1 cellular context compared by ENCODE assay signal in genomic region chr1:23958040-23958809, GRCh38.
TF ChIP-seq lines count a peak whose summit lies in the region.
"Not testable (repeated sequence)": the region's sequence is repeated elsewhere in the genome, so short reads cannot be mapped to it uniquely, and the experiment has no call there.

No MANE protein-coding gene starts in this region.

TF ChIP-seq in K562, 482 proteins besides CTCF, POLR2A, EP300 and RAD21:
- TF ChIP-seq, protein P1, sequence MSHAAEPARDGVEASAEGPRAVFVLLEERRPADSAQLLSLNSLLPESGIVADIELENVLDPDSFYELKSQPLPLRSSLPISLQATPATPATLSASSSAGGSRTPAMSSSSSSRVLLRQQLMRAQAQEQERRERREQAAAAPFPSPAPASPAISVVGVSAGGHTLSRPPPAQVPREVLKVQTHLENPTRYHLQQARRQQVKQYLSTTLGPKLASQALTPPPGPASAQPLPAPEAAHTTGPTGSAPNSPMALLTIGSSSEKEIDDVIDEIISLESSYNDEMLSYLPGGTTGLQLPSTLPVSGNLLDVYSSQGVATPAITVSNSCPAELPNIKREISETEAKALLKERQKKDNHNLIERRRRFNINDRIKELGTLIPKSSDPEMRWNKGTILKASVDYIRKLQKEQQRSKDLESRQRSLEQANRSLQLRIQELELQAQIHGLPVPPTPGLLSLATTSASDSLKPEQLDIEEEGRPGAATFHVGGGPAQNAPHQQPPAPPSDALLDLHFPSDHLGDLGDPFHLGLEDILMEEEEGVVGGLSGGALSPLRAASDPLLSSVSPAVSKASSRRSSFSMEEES (CRISPR knock-in tag; IDR thresholded peaks at IDR 0.05): peak; percentile 85
- TF ChIP-seq, protein P2, sequence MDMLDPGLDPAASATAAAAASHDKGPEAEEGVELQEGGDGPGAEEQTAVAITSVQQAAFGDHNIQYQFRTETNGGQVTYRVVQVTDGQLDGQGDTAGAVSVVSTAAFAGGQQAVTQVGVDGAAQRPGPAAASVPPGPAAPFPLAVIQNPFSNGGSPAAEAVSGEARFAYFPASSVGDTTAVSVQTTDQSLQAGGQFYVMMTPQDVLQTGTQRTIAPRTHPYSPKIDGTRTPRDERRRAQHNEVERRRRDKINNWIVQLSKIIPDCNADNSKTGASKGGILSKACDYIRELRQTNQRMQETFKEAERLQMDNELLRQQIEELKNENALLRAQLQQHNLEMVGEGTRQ (CRISPR knock-in tag; IDR thresholded peaks at IDR 0.05): peak; percentile 85
- 0 out of 2 replicates have a peak, but pooled peaks have one; percentile 21 for TF ChIP-seq MTA1 (IDR thresholded peaks at IDR 0.05; ENCODE audit: borderline replicate concordance)
- TF ChIP-seq TCF3 (CRISPR knock-in tag; IDR thresholded peaks at IDR 0.05): 0 out of 2 replicates have a peak, but pooled peaks have one; percentile 9
- 0 out of 2 replicates have a peak, but pooled peaks have one; percentile 10 for TF ChIP-seq DPF2 (IDR thresholded peaks at IDR 0.05)
- peak; percentile 62 for TF ChIP-seq ZNF766 (CRISPR knock-in tag; conservative IDR thresholded peaks at IDR 0.05)
- TF ChIP-seq RAD51 (IDR thresholded peaks at IDR 0.05; ENCODE audit: borderline replicate concordance, low read depth): peak; percentile 89
- peak; percentile 7; the same call in 1 of the 2 replicates for TF ChIP-seq CREB3L1 (IDR thresholded peaks at IDR 0.05; ENCODE audit: borderline replicate concordance, low read depth)
- TF ChIP-seq BHLHE40 (IDR thresholded peaks at IDR 0.05; ENCODE audit: low read length): peak; percentile 63
- peak; percentile 84 for TF ChIP-seq ATF3 (IDR thresholded peaks at IDR 0.05)
- TF ChIP-seq ATF3 (CRISPR knock-in tag; conservative IDR thresholded peaks at IDR 0.05); TOE1 (CRISPR knock-in tag; IDR thresholded peaks at IDR 0.05; ENCODE audit: borderline replicate concordance, low read depth): not testable (repeated sequence)
- peak; percentile 59 for TF ChIP-seq CHD1 (IDR thresholded peaks at IDR 0.05; ENCODE audit: low read length)
- 0 out of 4 replicates have a peak, but pooled peaks of 1 of the 2 experiments have one; percentile 12 for TF ChIP-seq FOXK2 (conservative IDR thresholded peaks at IDR 0.05 in 1 of 2, IDR thresholded peaks at IDR 0.05 in 1 of 2; ENCODE audit: low read depth in 2 of 2)
- TF ChIP-seq, protein P3, sequence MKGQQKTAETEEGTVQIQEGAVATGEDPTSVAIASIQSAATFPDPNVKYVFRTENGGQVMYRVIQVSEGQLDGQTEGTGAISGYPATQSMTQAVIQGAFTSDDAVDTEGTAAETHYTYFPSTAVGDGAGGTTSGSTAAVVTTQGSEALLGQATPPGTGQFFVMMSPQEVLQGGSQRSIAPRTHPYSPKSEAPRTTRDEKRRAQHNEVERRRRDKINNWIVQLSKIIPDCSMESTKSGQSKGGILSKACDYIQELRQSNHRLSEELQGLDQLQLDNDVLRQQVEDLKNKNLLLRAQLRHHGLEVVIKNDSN (CRISPR knock-in tag; IDR thresholded peaks at IDR 0.05): peak; percentile 86
- TF ChIP-seq KDM1A (IDR thresholded peaks at IDR 0.05): peak in 1 of 2 experiments; percentile 46; a peak in 1 of 4 replicates
- TF ChIP-seq HBP1 (CRISPR knock-in tag; IDR thresholded peaks at IDR 0.05): 0 out of 2 replicates have a peak, but pooled peaks have one; percentile 28
- TF ChIP-seq, protein P4, sequence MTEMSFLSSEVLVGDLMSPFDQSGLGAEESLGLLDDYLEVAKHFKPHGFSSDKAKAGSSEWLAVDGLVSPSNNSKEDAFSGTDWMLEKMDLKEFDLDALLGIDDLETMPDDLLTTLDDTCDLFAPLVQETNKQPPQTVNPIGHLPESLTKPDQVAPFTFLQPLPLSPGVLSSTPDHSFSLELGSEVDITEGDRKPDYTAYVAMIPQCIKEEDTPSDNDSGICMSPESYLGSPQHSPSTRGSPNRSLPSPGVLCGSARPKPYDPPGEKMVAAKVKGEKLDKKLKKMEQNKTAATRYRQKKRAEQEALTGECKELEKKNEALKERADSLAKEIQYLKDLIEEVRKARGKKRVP (CRISPR knock-in tag; IDR thresholded peaks at IDR 0.05): peak; percentile 64; the same call in 1 of the 2 replicates
- TF ChIP-seq ZZZ3 (IDR thresholded peaks at IDR 0.05): 0 out of 2 replicates have a peak, but pooled peaks have one; percentile 14
- TF ChIP-seq ZNF175 (CRISPR knock-in tag; IDR thresholded peaks at IDR 0.05; ENCODE audit: low read depth): peak; percentile 39; the same call in 1 of the 2 replicates
- TF ChIP-seq, protein P5, sequence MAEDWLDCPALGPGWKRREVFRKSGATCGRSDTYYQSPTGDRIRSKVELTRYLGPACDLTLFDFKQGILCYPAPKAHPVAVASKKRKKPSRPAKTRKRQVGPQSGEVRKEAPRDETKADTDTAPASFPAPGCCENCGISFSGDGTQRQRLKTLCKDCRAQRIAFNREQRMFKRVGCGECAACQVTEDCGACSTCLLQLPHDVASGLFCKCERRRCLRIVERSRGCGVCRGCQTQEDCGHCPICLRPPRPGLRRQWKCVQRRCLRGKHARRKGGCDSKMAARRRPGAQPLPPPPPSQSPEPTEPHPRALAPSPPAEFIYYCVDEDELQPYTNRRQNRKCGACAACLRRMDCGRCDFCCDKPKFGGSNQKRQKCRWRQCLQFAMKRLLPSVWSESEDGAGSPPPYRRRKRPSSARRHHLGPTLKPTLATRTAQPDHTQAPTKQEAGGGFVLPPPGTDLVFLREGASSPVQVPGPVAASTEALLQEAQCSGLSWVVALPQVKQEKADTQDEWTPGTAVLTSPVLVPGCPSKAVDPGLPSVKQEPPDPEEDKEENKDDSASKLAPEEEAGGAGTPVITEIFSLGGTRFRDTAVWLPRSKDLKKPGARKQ (CRISPR knock-in tag; IDR thresholded peaks at IDR 0.05): peak; percentile 83; the same call in 1 of the 2 replicates
- TF ChIP-seq CEBPB (tag; IDR thresholded peaks at IDR 0.05): peak; percentile 65
- TF ChIP-seq BCOR (IDR thresholded peaks at IDR 0.05): peak; percentile 29; the same call in 1 of the 2 replicates
- TF ChIP-seq RCOR1 (IDR thresholded peaks at IDR 0.05; ENCODE audit: borderline replicate concordance in 1 of 2, low read depth in 2 of 2, low read length in 2 of 2): 0 out of 4 replicates have a peak, but pooled peaks of 1 of the 2 experiments have one; percentile 2
- 0 out of 2 replicates have a peak, but pooled peaks have one; percentile 15 for TF ChIP-seq ZNF395 (CRISPR knock-in tag; IDR thresholded peaks at IDR 0.05)
- 0 out of 2 replicates have a peak, but pooled peaks have one; percentile 22 for TF ChIP-seq HDAC2 (IDR thresholded peaks at IDR 0.05)
- TF ChIP-seq TRIM24 (IDR thresholded peaks at IDR 0.05): 0 out of 4 replicates have a peak, but pooled peaks of 1 of the 2 experiments have one; percentile 7
- peak; percentile 40; the same call in 1 of the 2 replicates for TF ChIP-seq ZNF584 (CRISPR knock-in tag; IDR thresholded peaks at IDR 0.05; ENCODE audit: low read depth)
- TF ChIP-seq ARID1B (IDR thresholded peaks at IDR 0.05): peak; percentile 38
- peak; percentile 91 for TF ChIP-seq TOE1 (IDR thresholded peaks at IDR 0.05; ENCODE audit: borderline replicate concordance)
- TF ChIP-seq ZNF589 (CRISPR knock-in tag; IDR thresholded peaks at IDR 0.05; ENCODE audit: low read depth): peak; percentile 61; the same call in 1 of the 2 replicates
- peak; percentile 68 for TF ChIP-seq CEBPG (CRISPR knock-in tag; IDR thresholded peaks at IDR 0.05)
- TF ChIP-seq CEBPG (tag; conservative IDR thresholded peaks at IDR 0.05 in 1 of 2, IDR thresholded peaks at IDR 0.05 in 1 of 2): peak; percentile 74 to 82
- peak; percentile 39; the same call in 1 of the 2 replicates for TF ChIP-seq SMAD4 (CRISPR knock-in tag; conservative IDR thresholded peaks at IDR 0.05)
